In the genomic region with DNA sequence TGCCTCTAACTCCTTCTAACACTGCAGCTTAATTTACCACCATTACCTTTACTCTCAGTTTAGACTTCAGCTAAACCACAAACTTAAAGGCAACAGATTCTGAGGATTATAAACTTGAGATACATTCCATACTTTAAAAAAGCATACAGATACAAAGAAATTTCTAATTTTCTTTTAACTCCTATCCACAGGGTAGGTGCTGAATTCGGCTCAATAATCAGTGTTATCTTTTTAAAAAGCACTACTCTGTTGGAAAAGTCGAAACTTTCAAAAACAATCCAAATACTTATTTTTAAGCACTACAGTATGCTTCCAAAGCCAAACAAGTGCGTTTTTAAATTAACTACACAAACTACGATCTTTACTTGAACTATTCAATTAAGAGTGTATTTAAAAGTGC, we compare ENCODE assay signal across 2 cellular contexts.
TF ChIP-seq lines count a peak whose summit lies in the region.

No MANE protein-coding gene starts in this region.

TF ChIP-seq in SK-N-SH, 30 proteins besides CTCF, POLR2A, EP300 and RAD21 (continued from another document):
- TF ChIP-seq, protein P1, sequence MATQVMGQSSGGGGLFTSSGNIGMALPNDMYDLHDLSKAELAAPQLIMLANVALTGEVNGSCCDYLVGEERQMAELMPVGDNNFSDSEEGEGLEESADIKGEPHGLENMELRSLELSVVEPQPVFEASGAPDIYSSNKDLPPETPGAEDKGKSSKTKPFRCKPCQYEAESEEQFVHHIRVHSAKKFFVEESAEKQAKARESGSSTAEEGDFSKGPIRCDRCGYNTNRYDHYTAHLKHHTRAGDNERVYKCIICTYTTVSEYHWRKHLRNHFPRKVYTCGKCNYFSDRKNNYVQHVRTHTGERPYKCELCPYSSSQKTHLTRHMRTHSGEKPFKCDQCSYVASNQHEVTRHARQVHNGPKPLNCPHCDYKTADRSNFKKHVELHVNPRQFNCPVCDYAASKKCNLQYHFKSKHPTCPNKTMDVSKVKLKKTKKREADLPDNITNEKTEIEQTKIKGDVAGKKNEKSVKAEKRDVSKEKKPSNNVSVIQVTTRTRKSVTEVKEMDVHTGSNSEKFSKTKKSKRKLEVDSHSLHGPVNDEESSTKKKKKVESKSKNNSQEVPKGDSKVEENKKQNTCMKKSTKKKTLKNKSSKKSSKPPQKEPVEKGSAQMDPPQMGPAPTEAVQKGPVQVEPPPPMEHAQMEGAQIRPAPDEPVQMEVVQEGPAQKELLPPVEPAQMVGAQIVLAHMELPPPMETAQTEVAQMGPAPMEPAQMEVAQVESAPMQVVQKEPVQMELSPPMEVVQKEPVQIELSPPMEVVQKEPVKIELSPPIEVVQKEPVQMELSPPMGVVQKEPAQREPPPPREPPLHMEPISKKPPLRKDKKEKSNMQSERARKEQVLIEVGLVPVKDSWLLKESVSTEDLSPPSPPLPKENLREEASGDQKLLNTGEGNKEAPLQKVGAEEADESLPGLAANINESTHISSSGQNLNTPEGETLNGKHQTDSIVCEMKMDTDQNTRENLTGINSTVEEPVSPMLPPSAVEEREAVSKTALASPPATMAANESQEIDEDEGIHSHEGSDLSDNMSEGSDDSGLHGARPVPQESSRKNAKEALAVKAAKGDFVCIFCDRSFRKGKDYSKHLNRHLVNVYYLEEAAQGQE (IDR thresholded peaks at IDR 0.05; ENCODE audit: low read depth, low read length) = no peak
- TF ChIP-seq, protein P2, sequence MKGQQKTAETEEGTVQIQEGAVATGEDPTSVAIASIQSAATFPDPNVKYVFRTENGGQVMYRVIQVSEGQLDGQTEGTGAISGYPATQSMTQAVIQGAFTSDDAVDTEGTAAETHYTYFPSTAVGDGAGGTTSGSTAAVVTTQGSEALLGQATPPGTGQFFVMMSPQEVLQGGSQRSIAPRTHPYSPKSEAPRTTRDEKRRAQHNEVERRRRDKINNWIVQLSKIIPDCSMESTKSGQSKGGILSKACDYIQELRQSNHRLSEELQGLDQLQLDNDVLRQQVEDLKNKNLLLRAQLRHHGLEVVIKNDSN (IDR thresholded peaks at IDR 0.05; ENCODE audit: borderline replicate concordance, low read depth) = no peak
- TF ChIP-seq, protein P3, sequence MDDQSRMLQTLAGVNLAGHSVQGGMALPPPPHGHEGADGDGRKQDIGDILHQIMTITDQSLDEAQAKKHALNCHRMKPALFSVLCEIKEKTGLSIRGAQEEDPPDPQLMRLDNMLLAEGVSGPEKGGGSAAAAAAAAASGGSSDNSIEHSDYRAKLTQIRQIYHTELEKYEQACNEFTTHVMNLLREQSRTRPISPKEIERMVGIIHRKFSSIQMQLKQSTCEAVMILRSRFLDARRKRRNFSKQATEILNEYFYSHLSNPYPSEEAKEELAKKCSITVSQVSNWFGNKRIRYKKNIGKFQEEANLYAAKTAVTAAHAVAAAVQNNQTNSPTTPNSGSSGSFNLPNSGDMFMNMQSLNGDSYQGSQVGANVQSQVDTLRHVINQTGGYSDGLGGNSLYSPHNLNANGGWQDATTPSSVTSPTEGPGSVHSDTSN (IDR thresholded peaks at IDR 0.05) = no peak
- TF ChIP-seq POLR2AphosphoS5 (IDR thresholded peaks at IDR 0.05; ENCODE audit: low read depth, low read length) = no peak

TF ChIP-seq in SK-N-SH treated with all-trans-retinoic acid at 6 μM for 48 hours, 23 proteins besides CTCF, POLR2A, EP300 and RAD21 (continued from another document):
- TF ChIP-seq, protein P4, sequence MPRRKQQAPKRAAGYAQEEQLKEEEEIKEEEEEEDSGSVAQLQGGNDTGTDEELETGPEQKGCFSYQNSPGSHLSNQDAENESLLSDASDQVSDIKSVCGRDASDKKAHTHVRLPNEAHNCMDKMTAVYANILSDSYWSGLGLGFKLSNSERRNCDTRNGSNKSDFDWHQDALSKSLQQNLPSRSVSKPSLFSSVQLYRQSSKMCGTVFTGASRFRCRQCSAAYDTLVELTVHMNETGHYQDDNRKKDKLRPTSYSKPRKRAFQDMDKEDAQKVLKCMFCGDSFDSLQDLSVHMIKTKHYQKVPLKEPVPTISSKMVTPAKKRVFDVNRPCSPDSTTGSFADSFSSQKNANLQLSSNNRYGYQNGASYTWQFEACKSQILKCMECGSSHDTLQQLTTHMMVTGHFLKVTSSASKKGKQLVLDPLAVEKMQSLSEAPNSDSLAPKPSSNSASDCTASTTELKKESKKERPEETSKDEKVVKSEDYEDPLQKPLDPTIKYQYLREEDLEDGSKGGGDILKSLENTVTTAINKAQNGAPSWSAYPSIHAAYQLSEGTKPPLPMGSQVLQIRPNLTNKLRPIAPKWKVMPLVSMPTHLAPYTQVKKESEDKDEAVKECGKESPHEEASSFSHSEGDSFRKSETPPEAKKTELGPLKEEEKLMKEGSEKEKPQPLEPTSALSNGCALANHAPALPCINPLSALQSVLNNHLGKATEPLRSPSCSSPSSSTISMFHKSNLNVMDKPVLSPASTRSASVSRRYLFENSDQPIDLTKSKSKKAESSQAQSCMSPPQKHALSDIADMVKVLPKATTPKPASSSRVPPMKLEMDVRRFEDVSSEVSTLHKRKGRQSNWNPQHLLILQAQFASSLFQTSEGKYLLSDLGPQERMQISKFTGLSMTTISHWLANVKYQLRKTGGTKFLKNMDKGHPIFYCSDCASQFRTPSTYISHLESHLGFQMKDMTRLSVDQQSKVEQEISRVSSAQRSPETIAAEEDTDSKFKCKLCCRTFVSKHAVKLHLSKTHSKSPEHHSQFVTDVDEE (CRISPR knock-in tag; IDR thresholded peaks at IDR 0.05) = no peak
- TF ChIP-seq ESRRG (CRISPR knock-in tag; IDR thresholded peaks at IDR 0.05) = no peak
- no peak for TF ChIP-seq ZNF8 (CRISPR knock-in tag; IDR thresholded peaks at IDR 0.05)
- TF ChIP-seq ZFP3 (CRISPR knock-in tag; IDR thresholded peaks at IDR 0.05) = no peak
- no peak for TF ChIP-seq PPARA (CRISPR knock-in tag; IDR thresholded peaks at IDR 0.05; ENCODE audit: borderline replicate concordance)
- TF ChIP-seq, protein P5, sequence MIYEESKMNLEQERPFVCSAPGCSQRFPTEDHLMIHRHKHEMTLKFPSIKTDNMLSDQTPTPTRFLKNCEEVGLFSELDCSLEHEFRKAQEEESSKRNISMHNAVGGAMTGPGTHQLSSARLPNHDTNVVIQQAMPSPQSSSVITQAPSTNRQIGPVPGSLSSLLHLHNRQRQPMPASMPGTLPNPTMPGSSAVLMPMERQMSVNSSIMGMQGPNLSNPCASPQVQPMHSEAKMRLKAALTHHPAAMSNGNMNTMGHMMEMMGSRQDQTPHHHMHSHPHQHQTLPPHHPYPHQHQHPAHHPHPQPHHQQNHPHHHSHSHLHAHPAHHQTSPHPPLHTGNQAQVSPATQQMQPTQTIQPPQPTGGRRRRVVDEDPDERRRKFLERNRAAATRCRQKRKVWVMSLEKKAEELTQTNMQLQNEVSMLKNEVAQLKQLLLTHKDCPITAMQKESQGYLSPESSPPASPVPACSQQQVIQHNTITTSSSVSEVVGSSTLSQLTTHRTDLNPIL (CRISPR knock-in tag; IDR thresholded peaks at IDR 0.05; ENCODE audit: low read depth) = no peak
- TF ChIP-seq ZNF70 (CRISPR knock-in tag; IDR thresholded peaks at IDR 0.05) = no peak
- TF ChIP-seq, protein P6, sequence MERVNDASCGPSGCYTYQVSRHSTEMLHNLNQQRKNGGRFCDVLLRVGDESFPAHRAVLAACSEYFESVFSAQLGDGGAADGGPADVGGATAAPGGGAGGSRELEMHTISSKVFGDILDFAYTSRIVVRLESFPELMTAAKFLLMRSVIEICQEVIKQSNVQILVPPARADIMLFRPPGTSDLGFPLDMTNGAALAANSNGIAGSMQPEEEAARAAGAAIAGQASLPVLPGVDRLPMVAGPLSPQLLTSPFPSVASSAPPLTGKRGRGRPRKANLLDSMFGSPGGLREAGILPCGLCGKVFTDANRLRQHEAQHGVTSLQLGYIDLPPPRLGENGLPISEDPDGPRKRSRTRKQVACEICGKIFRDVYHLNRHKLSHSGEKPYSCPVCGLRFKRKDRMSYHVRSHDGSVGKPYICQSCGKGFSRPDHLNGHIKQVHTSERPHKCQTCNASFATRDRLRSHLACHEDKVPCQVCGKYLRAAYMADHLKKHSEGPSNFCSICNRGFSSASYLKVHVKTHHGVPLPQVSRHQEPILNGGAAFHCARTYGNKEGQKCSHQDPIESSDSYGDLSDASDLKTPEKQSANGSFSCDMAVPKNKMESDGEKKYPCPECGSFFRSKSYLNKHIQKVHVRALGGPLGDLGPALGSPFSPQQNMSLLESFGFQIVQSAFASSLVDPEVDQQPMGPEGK (CRISPR knock-in tag; IDR thresholded peaks at IDR 0.05; ENCODE audit: borderline replicate concordance) = no peak
- TF ChIP-seq BACH2 (CRISPR knock-in tag; IDR thresholded peaks at IDR 0.05; ENCODE audit: borderline replicate concordance) = no peak
- TF ChIP-seq ZNF565 (CRISPR knock-in tag; conservative IDR thresholded peaks at IDR 0.05; ENCODE audit: low read depth) = no peak
- no peak for TF ChIP-seq OSR1 (CRISPR knock-in tag; IDR thresholded peaks at IDR 0.05)
